ENCODE assay signal across 1 cellular context in the genomic region with DNA sequence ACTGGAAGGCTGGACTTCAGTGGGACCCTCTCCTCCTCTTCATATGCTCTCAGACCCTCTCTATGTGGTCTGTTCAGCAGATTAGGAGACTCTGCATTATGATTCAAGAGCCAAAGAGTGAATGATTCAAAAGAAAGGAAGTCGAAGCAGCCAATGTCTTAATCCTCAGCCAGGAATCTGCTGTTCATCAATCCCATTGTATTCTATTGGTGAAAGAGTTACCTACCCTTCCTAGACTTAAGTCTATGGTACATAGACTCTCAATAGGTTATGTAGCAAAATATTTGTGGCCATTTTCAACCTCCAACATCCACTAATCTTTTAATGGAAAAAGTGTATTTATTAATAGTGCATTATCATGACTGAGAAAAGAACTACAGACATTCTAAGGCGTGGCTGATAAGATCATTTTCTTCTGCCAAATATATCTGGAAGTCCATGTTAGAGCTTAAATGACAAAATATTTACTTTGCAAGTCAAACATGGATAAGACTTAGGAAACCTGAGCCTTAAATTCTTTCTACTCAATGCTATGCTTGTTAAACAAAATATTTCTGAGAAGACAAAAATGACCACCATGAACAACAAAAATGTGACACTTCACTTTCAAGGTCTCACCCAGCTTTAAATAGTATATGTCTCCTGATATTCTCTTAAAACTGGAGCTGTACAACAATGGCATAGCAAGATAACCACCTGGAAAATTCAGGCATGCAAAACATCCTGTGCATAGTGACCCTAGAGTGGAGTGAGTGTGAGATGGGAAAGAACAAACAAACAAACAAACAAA.
TF ChIP-seq lines count a peak whose summit lies in the region.

No MANE protein-coding gene starts in this region.

TF ChIP-seq in HepG2, 621 proteins besides CTCF, POLR2A, EP300 and RAD21 (continued from another document and continues in another):
- TF ChIP-seq, protein P1, sequence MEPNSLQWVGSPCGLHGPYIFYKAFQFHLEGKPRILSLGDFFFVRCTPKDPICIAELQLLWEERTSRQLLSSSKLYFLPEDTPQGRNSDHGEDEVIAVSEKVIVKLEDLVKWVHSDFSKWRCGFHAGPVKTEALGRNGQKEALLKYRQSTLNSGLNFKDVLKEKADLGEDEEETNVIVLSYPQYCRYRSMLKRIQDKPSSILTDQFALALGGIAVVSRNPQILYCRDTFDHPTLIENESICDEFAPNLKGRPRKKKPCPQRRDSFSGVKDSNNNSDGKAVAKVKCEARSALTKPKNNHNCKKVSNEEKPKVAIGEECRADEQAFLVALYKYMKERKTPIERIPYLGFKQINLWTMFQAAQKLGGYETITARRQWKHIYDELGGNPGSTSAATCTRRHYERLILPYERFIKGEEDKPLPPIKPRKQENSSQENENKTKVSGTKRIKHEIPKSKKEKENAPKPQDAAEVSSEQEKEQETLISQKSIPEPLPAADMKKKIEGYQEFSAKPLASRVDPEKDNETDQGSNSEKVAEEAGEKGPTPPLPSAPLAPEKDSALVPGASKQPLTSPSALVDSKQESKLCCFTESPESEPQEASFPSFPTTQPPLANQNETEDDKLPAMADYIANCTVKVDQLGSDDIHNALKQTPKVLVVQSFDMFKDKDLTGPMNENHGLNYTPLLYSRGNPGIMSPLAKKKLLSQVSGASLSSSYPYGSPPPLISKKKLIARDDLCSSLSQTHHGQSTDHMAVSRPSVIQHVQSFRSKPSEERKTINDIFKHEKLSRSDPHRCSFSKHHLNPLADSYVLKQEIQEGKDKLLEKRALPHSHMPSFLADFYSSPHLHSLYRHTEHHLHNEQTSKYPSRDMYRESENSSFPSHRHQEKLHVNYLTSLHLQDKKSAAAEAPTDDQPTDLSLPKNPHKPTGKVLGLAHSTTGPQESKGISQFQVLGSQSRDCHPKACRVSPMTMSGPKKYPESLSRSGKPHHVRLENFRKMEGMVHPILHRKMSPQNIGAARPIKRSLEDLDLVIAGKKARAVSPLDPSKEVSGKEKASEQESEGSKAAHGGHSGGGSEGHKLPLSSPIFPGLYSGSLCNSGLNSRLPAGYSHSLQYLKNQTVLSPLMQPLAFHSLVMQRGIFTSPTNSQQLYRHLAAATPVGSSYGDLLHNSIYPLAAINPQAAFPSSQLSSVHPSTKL (CRISPR knock-in tag; IDR thresholded peaks at IDR 0.05): peak; percentile 92
- TF ChIP-seq MTF2 (CRISPR knock-in tag; IDR thresholded peaks at IDR 0.05; ENCODE audit: borderline replicate concordance) (no peak), MAFK (conservative IDR thresholded peaks at IDR 0.05 in 1 of 2, IDR thresholded peaks at IDR 0.05 in 1 of 2; ENCODE audit: low read length in 2 of 2) (no peak), REPIN1 (CRISPR knock-in tag; IDR thresholded peaks at IDR 0.05; ENCODE audit: borderline replicate concordance, low read depth) (no peak), STAT5B (CRISPR knock-in tag; IDR thresholded peaks at IDR 0.05) (no peak), ZNF615 (CRISPR knock-in tag; IDR thresholded peaks at IDR 0.05; ENCODE audit: borderline replicate concordance) (no peak), ZNF557 (CRISPR knock-in tag; IDR thresholded peaks at IDR 0.05) (no peak), ZMYM4 (CRISPR knock-in tag; IDR thresholded peaks at IDR 0.05) (peak; percentile 18; the same call in 1 of the 2 replicates), ZNF256 (CRISPR knock-in tag; conservative IDR thresholded peaks at IDR 0.05) (no peak), FOXM1 (CRISPR knock-in tag; IDR thresholded peaks at IDR 0.05) (no peak), ZSCAN12 (CRISPR knock-in tag; IDR thresholded peaks at IDR 0.05) (no peak), CCDC6 (CRISPR knock-in tag; IDR thresholded peaks at IDR 0.05) (no peak), NFIC (IDR thresholded peaks at IDR 0.05; ENCODE audit: low read length) (0 out of 2 replicates have a peak, but pooled peaks have one; percentile 29), NFRKB (IDR thresholded peaks at IDR 0.05) (no peak), BCL6 (CRISPR knock-in tag; IDR thresholded peaks at IDR 0.05) (peak; percentile 79; the same call in 1 of the 2 replicates), ATF7-NPFF (CRISPR knock-in tag; IDR thresholded peaks at IDR 0.05; ENCODE audit: low read depth) (no peak), HDAC6 (IDR thresholded peaks at IDR 0.05; ENCODE audit: low read depth, low read length) (no peak), FOXP1 (IDR thresholded peaks at IDR 0.05) (no peak), FOXP1 (CRISPR knock-in tag; IDR thresholded peaks at IDR 0.05) (peak; percentile 53), ZNF670 (CRISPR knock-in tag; IDR thresholded peaks at IDR 0.05; ENCODE audit: borderline replicate concordance) (no peak), THAP11 (CRISPR knock-in tag; IDR thresholded peaks at IDR 0.05) (no peak; the same call in 1 of the 2 replicates), MAFF (IDR thresholded peaks at IDR 0.05; ENCODE audit: low read depth, low read length) (no peak)
- TF ChIP-seq, protein P2, sequence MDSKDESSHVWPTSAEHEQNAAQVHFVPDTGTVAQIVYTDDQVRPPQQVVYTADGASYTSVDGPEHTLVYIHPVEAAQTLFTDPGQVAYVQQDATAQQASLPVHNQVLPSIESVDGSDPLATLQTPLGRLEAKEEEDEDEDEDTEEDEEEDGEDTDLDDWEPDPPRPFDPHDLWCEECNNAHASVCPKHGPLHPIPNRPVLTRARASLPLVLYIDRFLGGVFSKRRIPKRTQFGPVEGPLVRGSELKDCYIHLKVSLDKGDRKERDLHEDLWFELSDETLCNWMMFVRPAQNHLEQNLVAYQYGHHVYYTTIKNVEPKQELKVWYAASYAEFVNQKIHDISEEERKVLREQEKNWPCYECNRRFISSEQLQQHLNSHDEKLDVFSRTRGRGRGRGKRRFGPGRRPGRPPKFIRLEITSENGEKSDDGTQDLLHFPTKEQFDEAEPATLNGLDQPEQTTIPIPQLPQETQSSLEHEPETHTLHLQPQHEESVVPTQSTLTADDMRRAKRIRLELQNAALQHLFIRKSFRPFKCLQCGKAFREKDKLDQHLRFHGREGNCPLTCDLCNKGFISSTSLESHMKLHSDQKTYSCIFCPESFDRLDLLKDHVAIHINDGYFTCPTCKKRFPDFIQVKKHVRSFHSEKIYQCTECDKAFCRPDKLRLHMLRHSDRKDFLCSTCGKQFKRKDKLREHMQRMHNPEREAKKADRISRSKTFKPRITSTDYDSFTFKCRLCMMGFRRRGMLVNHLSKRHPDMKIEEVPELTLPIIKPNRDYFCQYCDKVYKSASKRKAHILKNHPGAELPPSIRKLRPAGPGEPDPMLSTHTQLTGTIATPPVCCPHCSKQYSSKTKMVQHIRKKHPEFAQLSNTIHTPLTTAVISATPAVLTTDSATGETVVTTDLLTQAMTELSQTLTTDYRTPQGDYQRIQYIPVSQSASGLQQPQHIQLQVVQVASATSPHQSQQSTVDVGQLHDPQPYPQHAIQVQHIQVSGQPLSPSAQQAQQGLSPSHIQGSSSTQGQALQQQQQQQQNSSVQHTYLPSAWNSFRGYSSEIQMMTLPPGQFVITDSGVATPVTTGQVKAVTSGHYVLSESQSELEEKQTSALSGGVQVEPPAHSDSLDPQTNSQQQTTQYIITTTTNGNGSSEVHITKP (CRISPR knock-in tag; IDR thresholded peaks at IDR 0.05; ENCODE audit: low read depth): no peak
- TF ChIP-seq, protein P3, sequence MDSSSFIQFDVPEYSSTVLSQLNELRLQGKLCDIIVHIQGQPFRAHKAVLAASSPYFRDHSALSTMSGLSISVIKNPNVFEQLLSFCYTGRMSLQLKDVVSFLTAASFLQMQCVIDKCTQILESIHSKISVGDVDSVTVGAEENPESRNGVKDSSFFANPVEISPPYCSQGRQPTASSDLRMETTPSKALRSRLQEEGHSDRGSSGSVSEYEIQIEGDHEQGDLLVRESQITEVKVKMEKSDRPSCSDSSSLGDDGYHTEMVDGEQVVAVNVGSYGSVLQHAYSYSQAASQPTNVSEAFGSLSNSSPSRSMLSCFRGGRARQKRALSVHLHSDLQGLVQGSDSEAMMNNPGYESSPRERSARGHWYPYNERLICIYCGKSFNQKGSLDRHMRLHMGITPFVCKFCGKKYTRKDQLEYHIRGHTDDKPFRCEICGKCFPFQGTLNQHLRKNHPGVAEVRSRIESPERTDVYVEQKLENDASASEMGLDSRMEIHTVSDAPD (CRISPR knock-in tag; IDR thresholded peaks at IDR 0.05): no peak
- TF ChIP-seq, protein P4, sequence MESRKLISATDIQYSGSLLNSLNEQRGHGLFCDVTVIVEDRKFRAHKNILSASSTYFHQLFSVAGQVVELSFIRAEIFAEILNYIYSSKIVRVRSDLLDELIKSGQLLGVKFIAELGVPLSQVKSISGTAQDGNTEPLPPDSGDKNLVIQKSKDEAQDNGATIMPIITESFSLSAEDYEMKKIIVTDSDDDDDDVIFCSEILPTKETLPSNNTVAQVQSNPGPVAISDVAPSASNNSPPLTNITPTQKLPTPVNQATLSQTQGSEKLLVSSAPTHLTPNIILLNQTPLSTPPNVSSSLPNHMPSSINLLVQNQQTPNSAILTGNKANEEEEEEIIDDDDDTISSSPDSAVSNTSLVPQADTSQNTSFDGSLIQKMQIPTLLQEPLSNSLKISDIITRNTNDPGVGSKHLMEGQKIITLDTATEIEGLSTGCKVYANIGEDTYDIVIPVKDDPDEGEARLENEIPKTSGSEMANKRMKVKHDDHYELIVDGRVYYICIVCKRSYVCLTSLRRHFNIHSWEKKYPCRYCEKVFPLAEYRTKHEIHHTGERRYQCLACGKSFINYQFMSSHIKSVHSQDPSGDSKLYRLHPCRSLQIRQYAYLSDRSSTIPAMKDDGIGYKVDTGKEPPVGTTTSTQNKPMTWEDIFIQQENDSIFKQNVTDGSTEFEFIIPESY (CRISPR knock-in tag; IDR thresholded peaks at IDR 0.05): no peak
- TF ChIP-seq, protein P5, sequence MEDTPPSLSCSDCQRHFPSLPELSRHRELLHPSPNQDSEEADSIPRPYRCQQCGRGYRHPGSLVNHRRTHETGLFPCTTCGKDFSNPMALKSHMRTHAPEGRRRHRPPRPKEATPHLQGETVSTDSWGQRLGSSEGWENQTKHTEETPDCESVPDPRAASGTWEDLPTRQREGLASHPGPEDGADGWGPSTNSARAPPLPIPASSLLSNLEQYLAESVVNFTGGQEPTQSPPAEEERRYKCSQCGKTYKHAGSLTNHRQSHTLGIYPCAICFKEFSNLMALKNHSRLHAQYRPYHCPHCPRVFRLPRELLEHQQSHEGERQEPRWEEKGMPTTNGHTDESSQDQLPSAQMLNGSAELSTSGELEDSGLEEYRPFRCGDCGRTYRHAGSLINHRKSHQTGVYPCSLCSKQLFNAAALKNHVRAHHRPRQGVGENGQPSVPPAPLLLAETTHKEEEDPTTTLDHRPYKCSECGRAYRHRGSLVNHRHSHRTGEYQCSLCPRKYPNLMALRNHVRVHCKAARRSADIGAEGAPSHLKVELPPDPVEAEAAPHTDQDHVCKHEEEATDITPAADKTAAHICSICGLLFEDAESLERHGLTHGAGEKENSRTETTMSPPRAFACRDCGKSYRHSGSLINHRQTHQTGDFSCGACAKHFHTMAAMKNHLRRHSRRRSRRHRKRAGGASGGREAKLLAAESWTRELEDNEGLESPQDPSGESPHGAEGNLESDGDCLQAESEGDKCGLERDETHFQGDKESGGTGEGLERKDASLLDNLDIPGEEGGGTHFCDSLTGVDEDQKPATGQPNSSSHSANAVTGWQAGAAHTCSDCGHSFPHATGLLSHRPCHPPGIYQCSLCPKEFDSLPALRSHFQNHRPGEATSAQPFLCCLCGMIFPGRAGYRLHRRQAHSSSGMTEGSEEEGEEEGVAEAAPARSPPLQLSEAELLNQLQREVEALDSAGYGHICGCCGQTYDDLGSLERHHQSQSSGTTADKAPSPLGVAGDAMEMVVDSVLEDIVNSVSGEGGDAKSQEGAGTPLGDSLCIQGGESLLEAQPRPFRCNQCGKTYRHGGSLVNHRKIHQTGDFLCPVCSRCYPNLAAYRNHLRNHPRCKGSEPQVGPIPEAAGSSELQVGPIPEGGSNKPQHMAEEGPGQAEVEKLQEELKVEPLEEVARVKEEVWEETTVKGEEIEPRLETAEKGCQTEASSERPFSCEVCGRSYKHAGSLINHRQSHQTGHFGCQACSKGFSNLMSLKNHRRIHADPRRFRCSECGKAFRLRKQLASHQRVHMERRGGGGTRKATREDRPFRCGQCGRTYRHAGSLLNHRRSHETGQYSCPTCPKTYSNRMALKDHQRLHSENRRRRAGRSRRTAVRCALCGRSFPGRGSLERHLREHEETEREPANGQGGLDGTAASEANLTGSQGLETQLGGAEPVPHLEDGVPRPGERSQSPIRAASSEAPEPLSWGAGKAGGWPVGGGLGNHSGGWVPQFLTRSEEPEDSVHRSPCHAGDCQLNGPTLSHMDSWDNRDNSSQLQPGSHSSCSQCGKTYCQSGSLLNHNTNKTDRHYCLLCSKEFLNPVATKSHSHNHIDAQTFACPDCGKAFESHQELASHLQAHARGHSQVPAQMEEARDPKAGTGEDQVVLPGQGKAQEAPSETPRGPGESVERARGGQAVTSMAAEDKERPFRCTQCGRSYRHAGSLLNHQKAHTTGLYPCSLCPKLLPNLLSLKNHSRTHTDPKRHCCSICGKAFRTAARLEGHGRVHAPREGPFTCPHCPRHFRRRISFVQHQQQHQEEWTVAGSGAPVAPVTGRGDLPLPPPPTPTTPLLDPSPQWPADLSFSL (CRISPR knock-in tag; IDR thresholded peaks at IDR 0.05): no peak
- TF ChIP-seq, protein P6, sequence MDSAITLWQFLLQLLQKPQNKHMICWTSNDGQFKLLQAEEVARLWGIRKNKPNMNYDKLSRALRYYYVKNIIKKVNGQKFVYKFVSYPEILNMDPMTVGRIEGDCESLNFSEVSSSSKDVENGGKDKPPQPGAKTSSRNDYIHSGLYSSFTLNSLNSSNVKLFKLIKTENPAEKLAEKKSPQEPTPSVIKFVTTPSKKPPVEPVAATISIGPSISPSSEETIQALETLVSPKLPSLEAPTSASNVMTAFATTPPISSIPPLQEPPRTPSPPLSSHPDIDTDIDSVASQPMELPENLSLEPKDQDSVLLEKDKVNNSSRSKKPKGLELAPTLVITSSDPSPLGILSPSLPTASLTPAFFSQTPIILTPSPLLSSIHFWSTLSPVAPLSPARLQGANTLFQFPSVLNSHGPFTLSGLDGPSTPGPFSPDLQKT (CRISPR knock-in tag; IDR thresholded peaks at IDR 0.05; ENCODE audit: borderline replicate concordance): no peak
